In the genomic region with DNA sequence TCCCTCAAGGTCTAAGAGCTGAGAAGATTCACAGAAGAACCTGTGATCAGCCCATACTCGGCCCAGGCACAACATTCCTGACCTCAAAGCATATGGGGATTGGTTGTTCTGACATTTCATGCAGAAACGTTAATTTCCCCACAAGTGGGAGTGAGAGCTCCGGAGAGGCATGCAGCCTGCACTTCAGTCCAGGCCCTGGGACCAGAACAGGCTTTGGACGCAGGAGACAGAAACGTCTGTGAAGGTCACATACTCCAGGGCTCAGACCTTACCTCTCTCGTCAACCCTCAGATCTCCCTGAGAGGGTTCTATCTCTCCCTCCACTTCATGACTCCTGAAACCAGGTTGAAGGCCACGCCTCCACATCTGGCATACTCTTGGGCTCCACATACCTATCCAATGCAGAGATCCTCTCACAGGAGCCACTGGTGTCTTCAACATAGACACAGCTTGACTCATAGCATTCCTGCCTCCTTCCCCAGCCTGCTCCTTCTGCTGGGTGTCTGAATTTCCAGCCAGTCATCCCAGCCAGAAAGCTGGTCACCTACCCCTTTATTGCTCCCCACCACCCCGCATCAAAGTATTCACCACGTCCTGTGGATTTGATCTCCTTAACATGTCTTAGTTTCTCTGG, we compare ENCODE assay signal across 1 cellular context.
TF ChIP-seq lines count a peak whose summit lies in the region.

No MANE protein-coding gene starts in this region.

TF ChIP-seq in SK-N-SH, 30 proteins besides CTCF, POLR2A, EP300 and RAD21 (continued from another document):
- TF ChIP-seq, protein P1, sequence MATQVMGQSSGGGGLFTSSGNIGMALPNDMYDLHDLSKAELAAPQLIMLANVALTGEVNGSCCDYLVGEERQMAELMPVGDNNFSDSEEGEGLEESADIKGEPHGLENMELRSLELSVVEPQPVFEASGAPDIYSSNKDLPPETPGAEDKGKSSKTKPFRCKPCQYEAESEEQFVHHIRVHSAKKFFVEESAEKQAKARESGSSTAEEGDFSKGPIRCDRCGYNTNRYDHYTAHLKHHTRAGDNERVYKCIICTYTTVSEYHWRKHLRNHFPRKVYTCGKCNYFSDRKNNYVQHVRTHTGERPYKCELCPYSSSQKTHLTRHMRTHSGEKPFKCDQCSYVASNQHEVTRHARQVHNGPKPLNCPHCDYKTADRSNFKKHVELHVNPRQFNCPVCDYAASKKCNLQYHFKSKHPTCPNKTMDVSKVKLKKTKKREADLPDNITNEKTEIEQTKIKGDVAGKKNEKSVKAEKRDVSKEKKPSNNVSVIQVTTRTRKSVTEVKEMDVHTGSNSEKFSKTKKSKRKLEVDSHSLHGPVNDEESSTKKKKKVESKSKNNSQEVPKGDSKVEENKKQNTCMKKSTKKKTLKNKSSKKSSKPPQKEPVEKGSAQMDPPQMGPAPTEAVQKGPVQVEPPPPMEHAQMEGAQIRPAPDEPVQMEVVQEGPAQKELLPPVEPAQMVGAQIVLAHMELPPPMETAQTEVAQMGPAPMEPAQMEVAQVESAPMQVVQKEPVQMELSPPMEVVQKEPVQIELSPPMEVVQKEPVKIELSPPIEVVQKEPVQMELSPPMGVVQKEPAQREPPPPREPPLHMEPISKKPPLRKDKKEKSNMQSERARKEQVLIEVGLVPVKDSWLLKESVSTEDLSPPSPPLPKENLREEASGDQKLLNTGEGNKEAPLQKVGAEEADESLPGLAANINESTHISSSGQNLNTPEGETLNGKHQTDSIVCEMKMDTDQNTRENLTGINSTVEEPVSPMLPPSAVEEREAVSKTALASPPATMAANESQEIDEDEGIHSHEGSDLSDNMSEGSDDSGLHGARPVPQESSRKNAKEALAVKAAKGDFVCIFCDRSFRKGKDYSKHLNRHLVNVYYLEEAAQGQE (IDR thresholded peaks at IDR 0.05; ENCODE audit: low read depth, low read length), result no peak
- TF ChIP-seq, protein P2, sequence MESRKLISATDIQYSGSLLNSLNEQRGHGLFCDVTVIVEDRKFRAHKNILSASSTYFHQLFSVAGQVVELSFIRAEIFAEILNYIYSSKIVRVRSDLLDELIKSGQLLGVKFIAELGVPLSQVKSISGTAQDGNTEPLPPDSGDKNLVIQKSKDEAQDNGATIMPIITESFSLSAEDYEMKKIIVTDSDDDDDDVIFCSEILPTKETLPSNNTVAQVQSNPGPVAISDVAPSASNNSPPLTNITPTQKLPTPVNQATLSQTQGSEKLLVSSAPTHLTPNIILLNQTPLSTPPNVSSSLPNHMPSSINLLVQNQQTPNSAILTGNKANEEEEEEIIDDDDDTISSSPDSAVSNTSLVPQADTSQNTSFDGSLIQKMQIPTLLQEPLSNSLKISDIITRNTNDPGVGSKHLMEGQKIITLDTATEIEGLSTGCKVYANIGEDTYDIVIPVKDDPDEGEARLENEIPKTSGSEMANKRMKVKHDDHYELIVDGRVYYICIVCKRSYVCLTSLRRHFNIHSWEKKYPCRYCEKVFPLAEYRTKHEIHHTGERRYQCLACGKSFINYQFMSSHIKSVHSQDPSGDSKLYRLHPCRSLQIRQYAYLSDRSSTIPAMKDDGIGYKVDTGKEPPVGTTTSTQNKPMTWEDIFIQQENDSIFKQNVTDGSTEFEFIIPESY (IDR thresholded peaks at IDR 0.05; ENCODE audit: borderline replicate concordance, low read depth), result no peak
TF ChIP-seq in SK-N-SH: peak in this region for 3.
